In genomic region chr3:177201707-177202397, GRCh38 we compare ENCODE assay signal across 9 cellular contexts. TPM values are rescaled to one million over a fixed set of nuclear protein-coding genes. Genes with fewer than 3 reads are reported as not detected.
A peak's percentile ranks its signal among the peaks of the same experiment; 100 is the strongest.
DNase-seq lines count a peak whose midpoint lies in the region; ATAC-seq and TF ChIP-seq lines count a peak whose summit lies in the region.
"Had no signal": no experiment of that assay in that cellular context is flagged by ENCODE, and none has a peak within 500 bp of the region (broad histone marks: within the 10 kb centered on the region; RNA-seq: fewer than 3 reads in every experiment).

No MANE protein-coding gene starts in this region.

- no peaks in the 10 kb centered on the region for H3K9me2 ChIP-seq in SU-DHL-6 (replicated peaks; ENCODE audit: insufficient read depth, low read length)

- ATAC-seq in GM19025 (IDR thresholded peaks at IDR 0.05; ENCODE audit: low read depth, unreplicated experiment), result peak; percentile 73
- ATAC-seq in HG03064 (IDR thresholded peaks at IDR 0.05; ENCODE audit: low read depth, unreplicated experiment), result peak; percentile 80

- peaks cover 33% of the 10 kb centered on the region for H3K79me2 ChIP-seq in SU-DHL-6 (ENCODE audit: insufficient read depth, low read length)

- DNase-seq in inferior parietal cortex (ENCODE audit: extremely low spot score) (no peak), uterus (no peak), tibial artery (no peak)

- no peak overlapping the region for H3K4me3 Mint-ChIP-seq in dendritic cell treated with granulocyte-macrophage colony-stimulating factor and Interleukin-4, amounts not matched to agents 40 ng/mL and 50 ng/mL, for 4 days
- peak overlapping the region; percentile 82 for H3K4me3 Mint-ChIP-seq in stimulated activated naive CD8-positive, alpha-beta T cell treated with anti-CD3 and anti-CD28 coated beads, Interleukin-15, Interleukin-2, amounts not matched to agents 100 ng/mL and 50 ng/mL, for 24 hours

- intact Hi-C loops in dendritic cell treated with granulocyte-macrophage colony-stimulating factor and Interleukin-4, amounts not matched to agents 40 ng/mL and 50 ng/mL, for 4 days (cut with micrococcal nuclease), result no loop called here
- intact Hi-C loops in uterus (cut with DNase I; ENCODE audit: low total_unique reads) (no loop called here), tibial artery (cut with DNase I; ENCODE audit: low total_unique reads) (no loop called here)

- H3K27ac Mint-ChIP-seq in dendritic cell treated with granulocyte-macrophage colony-stimulating factor and Interleukin-4, amounts not matched to agents 40 ng/mL and 50 ng/mL, for 4 days, result peak overlapping the region; percentile 6
- peak overlapping the region; percentile 97 for H3K27ac Mint-ChIP-seq in stimulated activated naive CD8-positive, alpha-beta T cell treated with anti-CD3 and anti-CD28 coated beads, Interleukin-15, Interleukin-2, amounts not matched to agents 100 ng/mL and 50 ng/mL, for 24 hours

- TF ChIP-seq POLR2A in uterus (IDR thresholded peaks at IDR 0.05), result no peak

- H3K4me1 ChIP-seq in uterus (no peaks in the 10 kb centered on the region), tibial artery (peaks cover 0 to 9% (median 3%) of the 10 kb centered on the region in 4 donors)

- H4K20me1 ChIP-seq in SU-DHL-6 (ENCODE audit: low read depth, low read length), result no peaks in the 10 kb centered on the region

- no peak for TF ChIP-seq CTCF in SU-DHL-6 (IDR thresholded peaks at IDR 0.05; ENCODE audit: insufficient read depth, low read length, poor library complexity, severe bottlenecking)
- no peak for TF ChIP-seq CTCF in uterus (IDR thresholded peaks at IDR 0.05)
- TF ChIP-seq CTCF in tibial artery (IDR thresholded peaks at IDR 0.05), result no peak

- peaks cover 48% of the 10 kb centered on the region for H3F3A ChIP-seq in SU-DHL-6 (ENCODE audit: insufficient read depth)

- H2AFZ ChIP-seq in SU-DHL-6 (ENCODE audit: low read depth, low read length, severe bottlenecking), result peak overlapping the region; percentile 39

- no peaks in the 10 kb centered on the region for H3K9me3 ChIP-seq in SU-DHL-6 (ENCODE audit: insufficient read depth, low read length)
- no peaks in the 10 kb centered on the region for H3K9me3 ChIP-seq in uterus
- H3K9me3 ChIP-seq in tibial artery, result no peaks in the 10 kb centered on the region

- H3K27me3 Mint-ChIP-seq in dendritic cell treated with granulocyte-macrophage colony-stimulating factor and Interleukin-4, amounts not matched to agents 40 ng/mL and 50 ng/mL, for 4 days, result no peaks in the 10 kb centered on the region
- no peaks in the 10 kb centered on the region for H3K27me3 Mint-ChIP-seq in stimulated activated naive CD8-positive, alpha-beta T cell treated with anti-CD3 and anti-CD28 coated beads, Interleukin-15, Interleukin-2, amounts not matched to agents 100 ng/mL and 50 ng/mL, for 24 hours

- peak overlapping the region; percentile 68 for H3K9ac ChIP-seq in SU-DHL-6 (ENCODE audit: low read length)

- H3K4me1 Mint-ChIP-seq in dendritic cell treated with granulocyte-macrophage colony-stimulating factor and Interleukin-4, amounts not matched to agents 40 ng/mL and 50 ng/mL, for 4 days (ENCODE audit: low read depth), result peaks cover 16% of the 10 kb centered on the region
- H3K4me1 Mint-ChIP-seq in stimulated activated naive CD8-positive, alpha-beta T cell treated with anti-CD3 and anti-CD28 coated beads, Interleukin-15, Interleukin-2, amounts not matched to agents 100 ng/mL and 50 ng/mL, for 24 hours (ENCODE audit: low read depth), result peaks cover 53% of the 10 kb centered on the region

- H3K27ac ChIP-seq in SU-DHL-6 (ENCODE audit: low read depth, low read length) (peak overlapping the region; percentile 100), uterus (no peak overlapping the region), tibial artery (no peak overlapping the region)
- H3K27ac ChIP-seq: VCaP had no signal

- H3K4me2 ChIP-seq in SU-DHL-6 (ENCODE audit: low read depth, low read length, poor library complexity, severe bottlenecking), result peak overlapping the region; percentile 100

- H3K4me3 ChIP-seq in SU-DHL-6 (ENCODE audit: insufficient read depth, low read length, poor library complexity, severe bottlenecking) (peak overlapping the region; percentile 46), uterus (no peak overlapping the region), tibial artery (no peak overlapping the region)

- no peaks in the 10 kb centered on the region for H3K36me3 ChIP-seq in SU-DHL-6 (ENCODE audit: low read length)
- H3K36me3 ChIP-seq in uterus, result no peaks in the 10 kb centered on the region
- no peaks in the 10 kb centered on the region for H3K36me3 ChIP-seq in tibial artery

- peaks cover under 1% of the 10 kb centered on the region for H3K36me3 Mint-ChIP-seq in dendritic cell treated with granulocyte-macrophage colony-stimulating factor and Interleukin-4, amounts not matched to agents 40 ng/mL and 50 ng/mL, for 4 days (ENCODE audit: low read depth)
- no peaks in the 10 kb centered on the region for H3K36me3 Mint-ChIP-seq in stimulated activated naive CD8-positive, alpha-beta T cell treated with anti-CD3 and anti-CD28 coated beads, Interleukin-15, Interleukin-2, amounts not matched to agents 100 ng/mL and 50 ng/mL, for 24 hours (ENCODE audit: low read depth)

- H3K27me3 ChIP-seq in SU-DHL-6 (ENCODE audit: low read length) (no peaks in the 10 kb centered on the region), uterus (no peaks in the 10 kb centered on the region), tibial artery (no peaks in the 10 kb centered on the region)

- peaks cover 8% of the 10 kb centered on the region for H3K9me3 Mint-ChIP-seq in dendritic cell treated with granulocyte-macrophage colony-stimulating factor and Interleukin-4, amounts not matched to agents 40 ng/mL and 50 ng/mL, for 4 days
- H3K9me3 Mint-ChIP-seq in stimulated activated naive CD8-positive, alpha-beta T cell treated with anti-CD3 and anti-CD28 coated beads, Interleukin-15, Interleukin-2, amounts not matched to agents 100 ng/mL and 50 ng/mL, for 24 hours, result no peaks in the 10 kb centered on the region

RNA-seq across cellular contexts. Expression of gene TBL1XR1, which starts 4.6 kb away (rescaled TPM):
- total RNA-seq in uterus, result 100 to 1,000 TPM in 2 of 4 donors, 10 to 100 TPM in 2; 55.6 to 281 (median 102) TPM
